In the genomic region with DNA sequence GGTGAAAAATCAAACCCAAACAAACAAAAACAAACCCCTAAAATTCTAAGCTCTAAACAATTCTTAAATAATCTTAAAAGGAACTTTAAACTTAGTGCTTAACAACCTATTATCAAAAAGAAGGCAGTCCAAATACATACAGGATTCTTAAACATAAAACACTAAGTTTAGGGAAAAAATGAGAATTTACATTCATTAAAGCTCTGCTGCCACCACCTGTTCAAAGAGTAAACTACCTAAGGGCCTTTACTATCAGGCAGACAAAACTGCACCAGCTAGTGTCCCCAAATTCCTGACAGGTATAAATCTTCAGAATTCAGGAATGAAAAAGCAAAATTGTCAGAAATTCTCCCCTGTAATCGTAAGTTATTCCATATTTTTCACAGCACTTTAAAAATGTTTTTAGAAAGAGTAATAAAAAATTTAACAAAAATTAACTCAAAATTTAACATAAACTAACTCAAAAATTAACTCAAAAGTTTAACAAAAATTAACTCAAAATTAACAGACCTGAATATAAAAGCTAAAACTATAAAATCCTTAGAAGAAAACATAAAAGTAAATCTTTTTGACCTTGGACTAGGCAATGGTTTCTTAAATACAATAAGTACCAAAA, we compare ENCODE assay signal across 8 cellular contexts. TPM values are rescaled to one million over a fixed set of nuclear protein-coding genes. Genes with fewer than 3 reads are reported as not detected.
DNase-seq lines count a peak whose midpoint lies in the region; ATAC-seq and TF ChIP-seq lines count a peak whose summit lies in the region.

No MANE protein-coding gene starts in this region.

- DNase-seq in DMS153 treated with DMSO at 0.1 percent for 48 hours (lab: John Stamatoyannopoulos, UW; ENCODE audit: unreplicated experiment) (peak; percentile 31), DMS153 (lab: John Stamatoyannopoulos, UW) (no peak), HT1080 (ENCODE audit: low read depth) (peak; percentile 15), amniotic epithelial cell (ENCODE audit: low read depth) (peak; percentile 24), left lobe of liver (ENCODE audit: low spot score) (no peak), T-helper 1 cell (no peak), NCI-H524 (lab: John Stamatoyannopoulos, UW) (no peak), omental fat pad (ENCODE audit: low spot score) (no peak)

- peak; percentile 73 for ATAC-seq in left lobe of liver
- ATAC-seq in omental fat pad (ENCODE audit: low FRiP score), result no peak

- TF ChIP-seq CTCF in omental fat pad (IDR thresholded peaks at IDR 0.05), result no peak

RNA-seq across cellular contexts. Expression of gene PDZD8, which starts 55.1 kb away (rescaled TPM):
- total RNA-seq in HT1080 (2014; rRNA removed; shearing (Covaris generic)), result 16.7 and 26.1 TPM in 2 replicates
- 23.4 and 33.8 TPM in 2 replicates for polyA plus RNA-seq in HT1080 (2015; cell fraction: cytosol; rRNA removed)
- 16.9 and 17.0 TPM in 2 replicates for polyA plus RNA-seq in HT1080 (2015; cell fraction: nucleus; rRNA removed)
- total RNA-seq in left lobe of liver (29.6 TPM), omental fat pad (10 to 100 TPM; 29.6 to 60.1 (median 42.4) TPM)

Comparison
In these comparisons a context has a peak if more than half of its experiments do, and no peak if none do; other contexts are left out.
1. DNase-seq: peak in DMS153 treated with DMSO at 0.1 percent for 48 hours (single experiment), HT1080 (single experiment) and amniotic epithelial cell (single experiment); none in DMS153 (single experiment), left lobe of liver (single experiment), T-helper 1 cell (0 of 5), NCI-H524 (0 of 2) and omental fat pad (single experiment).